In genomic region chrX:74232859-74233258, GRCh38 we compare ENCODE assay signal across 1 cellular context.
TF ChIP-seq lines count a peak whose summit lies in the region.

No MANE protein-coding gene starts in this region.

TF ChIP-seq in IMR-90, 13 proteins besides CTCF, POLR2A, EP300 and RAD21 (continued from another document):
- TF ChIP-seq ELK1 (IDR thresholded peaks at IDR 0.05; ENCODE audit: borderline replicate concordance, low read depth, low read length) = no peak
- TF ChIP-seq CEBPB (IDR thresholded peaks at IDR 0.05; ENCODE audit: low read depth, low read length) = no peak
